8 cellular contexts compared by ENCODE assay signal in the genomic region with DNA sequence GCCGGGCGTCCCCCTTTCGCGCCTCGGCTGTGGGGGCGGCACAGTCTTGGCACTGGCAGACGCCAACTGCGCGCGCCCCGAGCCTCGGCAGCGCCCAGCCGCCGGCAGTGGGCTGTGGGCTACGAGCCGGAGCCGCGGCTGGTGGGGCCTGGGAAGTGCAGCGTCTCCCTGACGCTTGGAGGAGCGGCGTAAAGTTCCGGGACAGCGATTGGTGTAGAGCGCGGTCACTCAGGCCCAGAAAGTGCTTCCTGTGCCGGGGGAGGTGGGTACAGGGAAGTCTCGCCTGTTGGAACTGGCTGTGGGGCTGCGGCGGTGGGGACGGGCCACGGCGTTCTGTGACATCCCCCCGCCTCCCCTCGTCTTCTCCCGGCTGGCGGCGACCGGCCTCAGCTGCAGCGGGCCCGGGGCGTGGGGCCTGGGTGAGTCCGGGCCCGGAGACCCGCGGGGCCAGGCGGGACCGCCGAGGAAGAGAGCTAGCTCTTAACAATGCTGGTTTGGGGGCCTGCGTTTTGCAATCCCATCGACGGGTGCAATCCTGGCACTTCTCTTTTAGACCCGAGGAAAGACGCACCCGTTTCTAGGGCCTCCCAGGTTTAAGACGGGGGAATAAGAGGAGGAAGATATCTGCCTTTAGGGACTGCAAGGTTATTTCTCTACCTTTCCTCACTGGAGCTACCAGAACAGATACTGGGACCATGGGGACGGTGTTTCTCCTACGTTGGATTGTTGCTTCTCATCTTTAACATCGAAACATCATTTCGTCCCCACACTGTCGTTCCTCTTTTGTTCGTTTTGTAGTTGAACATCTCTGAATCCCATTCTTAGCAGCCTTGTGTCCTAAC. TPM values are rescaled to one million over a fixed set of nuclear protein-coding genes. Genes with fewer than 3 reads are reported as not detected.
DNase-seq lines count a peak whose midpoint lies in the region; ATAC-seq, FAIRE-seq and TF ChIP-seq lines count a peak whose summit lies in the region.

A gene (minus strand): TSS at position 157 of the 842 bp plus-strand sequence. CDS start 233 bp downstream, outside the sequence.
A gene (plus strand): TSS at position 265 of the 842 bp plus-strand sequence. CDS start 4,575 bp downstream, outside the sequence.

- CTCF ChIA-PET in endothelial cell of umbilical vein (lab: Charles Lee): interaction anchor here (0.6 to 1.7 kb wide), 7 partner anchors 10 to 213 kb away, joined by 3 to 6 read pairs (median 4); no protein-coding TSS in a partner anchor

- dilution Hi-C loops in endothelial cell of umbilical vein (cut with MboI; ENCODE audit: extremely low pct_ligation_motif_present, low sequenced_read_pairs): no loop called here

- no peaks in the 10 kb centered on the region for H3K9me1 ChIP-seq in endothelial cell of umbilical vein (replicated peaks; ENCODE audit: control insufficient read depth, extremely low read depth, insufficient read depth, low read length)

- peak within 1 kb of the TSS; percentile 86 for H3K4me3 ChIP-seq in OCI-LY3 (ENCODE audit: low read length)
- H3K4me3 ChIP-seq in endothelial cell of umbilical vein (replicated peaks in 1 of 3; ENCODE audit: insufficient read depth in 1 of 3, low read depth in 1 of 3, low read length in 3 of 3): peak within 1 kb of the TSS; percentile 51 to 69 (median 64)

- peak within 1 kb of the TSS; percentile 42 for H3K27ac ChIP-seq in OCI-LY3 (ENCODE audit: low read length)
- peak within 1 kb of the TSS; percentile 58 for H3K27ac ChIP-seq in endothelial cell of umbilical vein (ENCODE audit: insufficient read depth, low read depth, low read length)

- H4K20me1 ChIP-seq in OCI-LY3 (ENCODE audit: insufficient read depth, low read length) (no peaks in the 10 kb centered on the region), endothelial cell of umbilical vein (replicated peaks; ENCODE audit: control insufficient read depth, extremely low read depth, insufficient read depth, low read length) (no peaks in the 10 kb centered on the region)

- peak within 1 kb of the TSS; percentile 66 for H3K9ac ChIP-seq in OCI-LY3 (ENCODE audit: low read length)
- H3K9ac ChIP-seq in endothelial cell of umbilical vein (replicated peaks; ENCODE audit: extremely low read depth, insufficient read depth, low read length): peak within 1 kb of the TSS; percentile 79

- ATAC-seq in GM21515 (IDR thresholded peaks at IDR 0.05; ENCODE audit: unreplicated experiment): peak; percentile 99

- H3K27me3 ChIP-seq in OCI-LY3 (ENCODE audit: low read depth, low read length): no peaks in the 10 kb centered on the region
- no peaks in the 10 kb centered on the region for H3K27me3 ChIP-seq in endothelial cell of umbilical vein (ENCODE audit: control insufficient read depth in 2 of 2, insufficient read depth in 2 of 2, low read length in 2 of 2)

- DNase-seq in DMS 273 treated with DMSO at 0.1 percent for 48 hours (lab: John Stamatoyannopoulos, UW) (peak; percentile 91), HuH-7 (ENCODE audit: low spot score) (peak; percentile 61), activated T-cell treated with anti-CD3 and anti-CD28 coated beads for 1 hour (ENCODE audit: low read depth) (peak; percentile 89), endothelial cell of umbilical vein (ENCODE audit: low read depth, low spot score) (peak; percentile 99), middle frontal gyrus (ENCODE audit: extremely low spot score, low spot score) (peak; percentile 97)
- DNase-seq in stimulated activated CD8-positive, alpha-beta memory T cell treated with anti-CD3 and anti-CD28 coated beads, Interleukin-2, amount 100 ng/mL, for 48 hours (ENCODE audit: low read depth in 2 of 2): peak; percentile 88 to 94

- H3K79me2 ChIP-seq in OCI-LY3 (ENCODE audit: low read length) (peaks cover 29% of the 10 kb centered on the region), endothelial cell of umbilical vein (ENCODE audit: control insufficient read depth, insufficient read depth, low read length) (peaks cover 34% of the 10 kb centered on the region)

- H2AFZ ChIP-seq in OCI-LY3 (ENCODE audit: low read depth, low read length): no peak within 1 kb of the TSS
- peak within 1 kb of the TSS; percentile 58 for H2AFZ ChIP-seq in endothelial cell of umbilical vein (ENCODE audit: low read depth, low read length)

- intact Hi-C loops in endothelial cell of umbilical vein (cut with micrococcal nuclease): loop anchor here (1.0 kb wide), 4 partner anchors 22 to 215 kb away; a partner anchor contains a TSS

- 0 out of 2 replicates have a peak, but pooled peaks cover 3% of the 10 kb centered on the region for H3K4me1 ChIP-seq in OCI-LY3 (ENCODE audit: low read length)
- H3K4me1 ChIP-seq in endothelial cell of umbilical vein (ENCODE audit: control insufficient read depth, extremely low read depth, insufficient read depth, low read length): peaks cover 13% of the 10 kb centered on the region

- TF ChIP-seq POLR2A in endothelial cell of umbilical vein (IDR thresholded peaks at IDR 0.05; ENCODE audit: low read depth, low read length): peak; percentile 53

- H3K9me3 ChIP-seq in OCI-LY3 (ENCODE audit: insufficient read depth, low read length): no peaks in the 10 kb centered on the region
- H3K9me3 ChIP-seq in endothelial cell of umbilical vein (replicated peaks; ENCODE audit: control insufficient read depth, insufficient read depth, low read length): no peaks in the 10 kb centered on the region

- H3K36me3 ChIP-seq in OCI-LY3 (replicated peaks; ENCODE audit: low read depth, low read length) (no peaks in the 10 kb centered on the region), endothelial cell of umbilical vein (ENCODE audit: control insufficient read depth in 2 of 2, extremely low read depth in 1 of 2, insufficient read depth in 2 of 2, low read length in 2 of 2) (peaks cover 0 to 3% of the 10 kb centered on the region in 2 experiments)

- POLR2A ChIA-PET in endothelial cell of umbilical vein (lab: Charles Lee): no interaction called here

- TF ChIP-seq CTCF in OCI-LY3 (IDR thresholded peaks at IDR 0.05; ENCODE audit: low read depth, low read length) (no peak), endothelial cell of umbilical vein (IDR thresholded peaks at IDR 0.05; ENCODE audit: extremely low read depth in 1 of 2, insufficient read depth in 1 of 2, low read depth in 1 of 2, low read length in 2 of 2) (peak in 1 of 2 donors; percentile 13)

- peak within 1 kb of the TSS; percentile 72 for H3K4me2 ChIP-seq in OCI-LY3 (ENCODE audit: low read length)
- H3K4me2 ChIP-seq in endothelial cell of umbilical vein (ENCODE audit: insufficient read depth, low read length): peak within 1 kb of the TSS; percentile 94

- no TSS peak for BruUV-seq in endothelial cell of umbilical vein (replicated peaks; lab: Mats Ljungman, UMichigan)

- FAIRE-seq in endothelial cell of umbilical vein (lab: Jason Lieb, UNC): peak; percentile 87

TF ChIP-seq in endothelial cell of umbilical vein, 7 proteins besides CTCF, POLR2A, EP300 and RAD21:
- no peak for TF ChIP-seq MYC (IDR thresholded peaks at IDR 0.05; ENCODE audit: low read depth, low read length)
- peak; percentile 27 for TF ChIP-seq POLR2AphosphoS5 (IDR thresholded peaks at IDR 0.05; ENCODE audit: insufficient read depth, low read depth, low read length)

RNA-seq across cellular contexts. Expression of the first gene that starts in this region (rescaled TPM):
- 16.6 and 16.8 TPM in 2 replicates for total RNA-seq in endothelial cell of umbilical vein
- polyA plus RNA-seq in endothelial cell of umbilical vein: 4.2 and 4.9 TPM in 2 replicates
- 6.6 and 7.0 TPM in 2 replicates for polyA plus RNA-seq in endothelial cell of umbilical vein (2011; cell fraction: cytosol; rRNA removed)
- 3.1 and 4.5 TPM in 2 replicates for polyA plus RNA-seq in endothelial cell of umbilical vein (2011; cell fraction: nucleus; rRNA removed)
- polyA plus RNA-seq in endothelial cell of umbilical vein (2012): 10.6 and 17.7 TPM in 2 replicates
- polyA minus RNA-seq in endothelial cell of umbilical vein: 2.3 and 2.4 TPM in 2 replicates
- 4.5 TPM for polyA minus RNA-seq in endothelial cell of umbilical vein (2011; cell fraction: cytosol; rRNA and poly(A)+ RNA removed)
- polyA minus RNA-seq in endothelial cell of umbilical vein (2011; cell fraction: nucleus; rRNA and poly(A)+ RNA removed): 2.1 and 3.4 TPM in 2 replicates

RNA-seq across cellular contexts. Expression of the second gene that starts in this region (rescaled TPM):
- total RNA-seq in endothelial cell of umbilical vein: 29.7 and 32.1 TPM in 2 replicates
- polyA plus RNA-seq in endothelial cell of umbilical vein: 15.8 and 21.2 TPM in 2 replicates
- 17.0 and 21.4 TPM in 2 replicates for polyA plus RNA-seq in endothelial cell of umbilical vein (2011; cell fraction: cytosol; rRNA removed)
- 50.0 and 51.4 TPM in 2 replicates for polyA plus RNA-seq in endothelial cell of umbilical vein (2011; cell fraction: nucleus; rRNA removed)
- 19.0 and 20.9 TPM in 2 replicates for polyA plus RNA-seq in endothelial cell of umbilical vein (2012)
- 36.0 and 43.8 TPM in 2 replicates for polyA minus RNA-seq in endothelial cell of umbilical vein
- polyA minus RNA-seq in endothelial cell of umbilical vein (2011; cell fraction: cytosol; rRNA and poly(A)+ RNA removed): 8.5 TPM
- polyA minus RNA-seq in endothelial cell of umbilical vein (2011; cell fraction: nucleus; rRNA and poly(A)+ RNA removed): 30.9 and 40.6 TPM in 2 replicates

Comparison
In these comparisons a context has a peak if more than half of its experiments do, and no peak if none do; other contexts are left out.
1. Peak in every context shown above with its lines: DNase-seq, ATAC-seq, H3K4me3 ChIP-seq and H3K27ac ChIP-seq.